In the genomic region with DNA sequence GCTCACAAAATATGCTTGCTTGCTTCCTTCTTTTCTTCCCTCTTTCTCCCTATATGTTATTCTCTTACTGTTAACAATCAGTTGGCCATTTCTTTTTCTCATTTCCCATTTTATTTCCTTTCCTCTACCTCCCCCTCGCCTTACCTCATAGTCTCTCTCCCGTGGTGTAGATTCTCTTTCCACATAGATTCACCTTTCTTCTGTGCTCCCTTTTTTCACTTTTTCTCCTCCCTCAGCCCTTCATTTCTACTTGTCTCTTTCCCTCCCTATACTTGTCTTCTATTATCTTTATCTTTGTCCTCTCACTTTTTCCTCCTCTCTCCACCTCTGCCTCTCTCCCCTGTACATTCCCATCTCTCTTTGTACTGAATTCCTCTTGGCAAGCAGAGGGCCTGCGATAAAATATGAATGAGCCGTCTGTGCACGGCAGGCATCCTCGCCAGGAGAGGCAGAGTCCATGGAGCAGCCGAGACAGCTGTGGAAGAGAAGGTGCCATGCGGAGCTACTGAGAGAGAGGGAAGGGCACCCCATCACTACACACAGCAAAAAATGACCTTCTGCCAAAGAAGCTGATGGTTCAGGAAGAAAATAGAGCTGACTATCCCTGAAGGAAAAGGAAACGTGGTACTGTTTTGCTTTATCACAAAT, we compare ENCODE assay signal across 30 cellular contexts. TPM values are rescaled to one million over a fixed set of nuclear protein-coding genes. Genes with fewer than 3 reads are reported as not detected.
DNase-seq lines count a peak whose midpoint lies in the region; ATAC-seq and TF ChIP-seq lines count a peak whose summit lies in the region.
"Had no signal": no experiment of that assay in that cellular context is flagged by ENCODE, and none has a peak within 500 bp of the region (broad histone marks: within the 10 kb centered on the region; RNA-seq: fewer than 3 reads in every experiment).

No MANE protein-coding gene starts in this region.

- H3K36me3 ChIP-seq in BLaER1: peaks cover 20% of the 10 kb centered on the region; the same call in 1 of the 2 replicates
- H3K36me3 ChIP-seq in GM23338 (ENCODE audit: insufficient read depth): no peaks in the 10 kb centered on the region
- no peaks in the 10 kb centered on the region for H3K36me3 ChIP-seq in SK-N-MC (ENCODE audit: insufficient read depth, low read length)
- H3K36me3 ChIP-seq: cardiac muscle cell, colonic mucosa, Peyer's patch, thyroid gland had no signal

- H3K4me1 ChIP-seq in BLaER1 (peaks cover 25% of the 10 kb centered on the region), GM23338 (ENCODE audit: insufficient read depth) (0 out of 2 replicates have a peak, but pooled peaks cover 3% of the 10 kb centered on the region)
- H3K4me1 ChIP-seq: colonic mucosa, Peyer's patch had no signal

- H3K9me2 ChIP-seq in GM23338 (ENCODE audit: insufficient read depth): no peaks in the 10 kb centered on the region

- H3K9me3 ChIP-seq in BLaER1 (no peaks in the 10 kb centered on the region), SK-N-MC (ENCODE audit: low read depth, low read length) (no peaks in the 10 kb centered on the region)
- H3K9me3 ChIP-seq: BLaER1 treated with 17β-estradiol and CSF1 and Interleukin-3, amounts not matched to agents 10 nM and 100 nM; colonic mucosa; Peyer's patch; stomach; thyroid gland had no signal

- intact Hi-C loops in left colon (cut with DNase I, micrococcal nuclease): no loop called here

- H3K27ac ChIP-seq in BLaER1: no peak overlapping the region
- H3K27ac ChIP-seq in GM23338 (ENCODE audit: low read depth): 0 out of 2 replicates have a peak overlapping the region, but pooled peaks have one; percentile 59
- H3K27ac ChIP-seq in SK-N-MC: peak overlapping the region; percentile 38; the same call in 1 of the 2 replicates
- H3K27ac ChIP-seq: cardiac muscle cell, colonic mucosa, epithelial cell of prostate, Peyer's patch, stomach had no signal

- H3K9me3 Mint-ChIP-seq in GM23338 (no peaks in the 10 kb centered on the region), T-cell (no peaks in the 10 kb centered on the region)
- H3K9me3 Mint-ChIP-seq in stimulated activated effector memory CD8-positive, alpha-beta T cell treated with anti-CD3 and anti-CD28 coated beads, Interleukin-12 subunit alpha, Interleukin-12 subunit beta, amount 100 ng/mL, for 72 hours: no peaks in the 10 kb centered on the region
- H3K9me3 Mint-ChIP-seq: activated naive CD8-positive, alpha-beta T cell treated with anti-CD3 and anti-CD28 coated beads, Interleukin-2, amount 50 U/mL, for 24 hours; activated T-cell treated with anti-CD3 and anti-CD28 coated beads, Interleukin-2, amount 50 U/mL, for 72 hours had no signal

- H3F3A ChIP-seq in GM23338 (replicated peaks; ENCODE audit: low read depth): 0 out of 2 replicates have a peak, but pooled peaks cover 3% of the 10 kb centered on the region

- H3K27me3 Mint-ChIP-seq in GM23338 (ENCODE audit: insufficient read depth, low read depth, poor library complexity) (no peaks in the 10 kb centered on the region), T-cell (no peaks in the 10 kb centered on the region)
- H3K27me3 Mint-ChIP-seq: activated naive CD8-positive, alpha-beta T cell treated with anti-CD3 and anti-CD28 coated beads, Interleukin-2, amount 50 U/mL, for 24 hours had no signal

- no peak overlapping the region for H2AFZ ChIP-seq in GM23338

- no peak for ATAC-seq in GM23338
- ATAC-seq in left colon: peak; percentile 51
- ATAC-seq in T-cell (replicated peaks in 1 of 4): no peak
- no peak for ATAC-seq in stimulated activated effector memory CD8-positive, alpha-beta T cell treated with anti-CD3 and anti-CD28 coated beads, Interleukin-12 subunit alpha, Interleukin-12 subunit beta, amount 100 ng/mL, for 72 hours
- ATAC-seq: activated CD4-positive, CD25-positive, alpha-beta regulatory T cell treated with anti-CD3 and anti-CD28 coated beads, Interleukin-2, amount 50 U/mL, for 24 hours; activated naive CD8-positive, alpha-beta T cell treated with anti-CD3 and anti-CD28 coated beads, Interleukin-2, amount 50 U/mL, for 24 hours; activated T-cell treated with anti-CD3 and anti-CD28 coated beads, Interleukin-2, amount 50 U/mL, for 72 hours had no signal

- CTCF ChIA-PET in T-cell (lab: Charles Lee): interaction anchor here (0.5 to 1.0 kb wide), 2 partner anchors 11 to 57 kb away, joined by 4 read pairs; no protein-coding TSS in a partner anchor

- H3K4me3 Mint-ChIP-seq in GM23338 (no peak overlapping the region), T-cell (no peak overlapping the region)
- H3K4me3 Mint-ChIP-seq in stimulated activated effector memory CD8-positive, alpha-beta T cell treated with anti-CD3 and anti-CD28 coated beads, Interleukin-12 subunit alpha, Interleukin-12 subunit beta, amount 100 ng/mL, for 72 hours: no peak overlapping the region
- H3K4me3 Mint-ChIP-seq: activated naive CD8-positive, alpha-beta T cell treated with anti-CD3 and anti-CD28 coated beads, Interleukin-2, amount 50 U/mL, for 24 hours; activated T-cell treated with anti-CD3 and anti-CD28 coated beads, Interleukin-2, amount 50 U/mL, for 72 hours had no signal

- H3K27ac Mint-ChIP-seq in GM23338 (no peak overlapping the region), T-cell (no peak overlapping the region)
- no peak overlapping the region for H3K27ac Mint-ChIP-seq in stimulated activated effector memory CD8-positive, alpha-beta T cell treated with anti-CD3 and anti-CD28 coated beads, Interleukin-12 subunit alpha, Interleukin-12 subunit beta, amount 100 ng/mL, for 72 hours
- H3K27ac Mint-ChIP-seq: activated naive CD8-positive, alpha-beta T cell treated with anti-CD3 and anti-CD28 coated beads, Interleukin-2, amount 50 U/mL, for 24 hours; activated T-cell treated with anti-CD3 and anti-CD28 coated beads, Interleukin-2, amount 50 U/mL, for 72 hours had no signal

- POLR2A ChIA-PET in T-cell (lab: Charles Lee): interaction anchor here in 1 of 2 donors (0.6 kb wide), 1 partner anchor 53 kb away, joined by 3 read pairs; no protein-coding TSS in a partner anchor

- H3K4me2 ChIP-seq in BLaER1 (no peak overlapping the region), GM23338 (no peak overlapping the region)

- no peak overlapping the region for H3K4me3 ChIP-seq in BLaER1
- no peak overlapping the region for H3K4me3 ChIP-seq in GM23338
- no peak overlapping the region for H3K4me3 ChIP-seq in SK-N-MC
- H3K4me3 ChIP-seq: BLaER1 treated with 17β-estradiol and CSF1 and Interleukin-3, amounts not matched to agents 10 nM and 100 nM; cardiac muscle cell; colonic mucosa; Peyer's patch; stomach; thyroid gland had no signal

- no peaks in the 10 kb centered on the region for H3K36me3 Mint-ChIP-seq in GM23338 (ENCODE audit: low read depth)
- peaks cover 13% of the 10 kb centered on the region for H3K36me3 Mint-ChIP-seq in T-cell
- H3K36me3 Mint-ChIP-seq in stimulated activated effector memory CD8-positive, alpha-beta T cell treated with anti-CD3 and anti-CD28 coated beads, Interleukin-12 subunit alpha, Interleukin-12 subunit beta, amount 100 ng/mL, for 72 hours: peaks cover 5% of the 10 kb centered on the region

- H3K4me1 Mint-ChIP-seq in GM23338 (peaks cover 7% of the 10 kb centered on the region), T-cell (no peaks in the 10 kb centered on the region)
- no peaks in the 10 kb centered on the region for H3K4me1 Mint-ChIP-seq in stimulated activated effector memory CD8-positive, alpha-beta T cell treated with anti-CD3 and anti-CD28 coated beads, Interleukin-12 subunit alpha, Interleukin-12 subunit beta, amount 100 ng/mL, for 72 hours

- no peaks in the 10 kb centered on the region for H4K20me1 ChIP-seq in BLaER1
- H4K20me1 ChIP-seq in GM23338 (replicated peaks; ENCODE audit: insufficient read depth): no peaks in the 10 kb centered on the region
- H4K20me1 ChIP-seq: BLaER1 treated with 17β-estradiol and CSF1 and Interleukin-3, amounts not matched to agents 10 nM and 100 nM had no signal

- TF ChIP-seq CTCF in GM23338 (conservative IDR thresholded peaks at IDR 0.05; ENCODE audit: low read depth in 2 of 2): no peak

- H3K79me2 ChIP-seq in GM23338 (replicated peaks; ENCODE audit: insufficient read depth): no peaks in the 10 kb centered on the region

- DNase-seq in GM23338 (ENCODE audit: low spot score): no peak
- DNase-seq in SK-N-MC (ENCODE audit: low read depth, low spot score): no peak
- no peak for DNase-seq in left colon
- DNase-seq in T-cell: no peak
- DNase-seq in GDM1 (lab: John Stamatoyannopoulos, UW): no peak
- DNase-seq in stimulated activated effector memory CD8-positive, alpha-beta T cell treated with anti-CD3 and anti-CD28 coated beads, Interleukin-12 subunit alpha, Interleukin-12 subunit beta, amount 100 ng/mL, for 72 hours (ENCODE audit: low spot score in 2 of 2): no peak
- DNase-seq: activated CD4-positive, alpha-beta T cell treated with anti-CD3 and anti-CD28 coated beads, Interleukin-2, amount 50 U/mL, for 48 hours; activated naive CD8-positive, alpha-beta T cell treated with anti-CD3 and anti-CD28 coated beads, Interleukin-2, amount 50 U/mL, for 24 hours; activated T-cell treated with anti-CD3 and anti-CD28 coated beads, Interleukin-2, amount 50 U/mL, for 72 hours; colonic mucosa; DMS53; effector CD8-positive, alpha-beta T cell; HCEC 1CT; NCI-H1048; NCI-H2029; NCI-H526 treated with DMSO at 0.1 percent for 48 hours; Peyer's patch; right cardiac atrium; stimulated activated CD4-positive, alpha-beta T cell treated with anti-CD3 and anti-CD28 coated beads, Interleukin-2, amount 100 ng/mL, for 48 hours; T-helper 1 cell; thyroid gland had no signal

- no peaks in the 10 kb centered on the region for H3K27me3 ChIP-seq in BLaER1
- H3K27me3 ChIP-seq in GM23338 (ENCODE audit: insufficient read depth): no peaks in the 10 kb centered on the region
- H3K27me3 ChIP-seq: BLaER1 treated with 17β-estradiol and CSF1 and Interleukin-3, amounts not matched to agents 10 nM and 100 nM; cardiac muscle cell; colonic mucosa; Peyer's patch; stomach; thyroid gland had no signal

- H3K9ac ChIP-seq in BLaER1 (0 out of 2 replicates have a peak overlapping the region, but pooled peaks have one; percentile 10), SK-N-MC (ENCODE audit: insufficient read length) (peak overlapping the region; percentile 32)

RNA-seq across cellular contexts. Expression of a gene that starts 12.1 kb away (rescaled TPM):
- total RNA-seq in GM23338 (2014; rRNA removed; shearing (Covaris generic)): 11.7 and 12.4 TPM in 2 replicates
- 3.5 and 4.1 TPM in 2 replicates for polyA plus RNA-seq in GM23338 (2016; fragmentation: Nextera tagmentation; extraction: Ambion mirVana)
- total RNA-seq in left colon (10 to 100 TPM; 11.9 to 13.2 TPM), T-cell (10 to 100 TPM; 10.8 to 13.7 (median 12.4) TPM)

RNA-seq across cellular contexts. Expression of a gene that starts 15.4 kb away (rescaled TPM):
- 45.8 and 55.9 TPM in 2 replicates for total RNA-seq in GM23338 (2014; rRNA removed; shearing (Covaris generic))
- 11.8 and 12.5 TPM in 2 replicates for polyA plus RNA-seq in GM23338 (2016; fragmentation: Nextera tagmentation; extraction: Ambion mirVana)
- 1 to 10 TPM; 1.4 to 4.1 TPM for total RNA-seq in left colon
- 1 to 10 TPM; 1.8 to 3.1 (median 2.4) TPM for total RNA-seq in T-cell

RNA-seq across cellular contexts. Expression of a gene that starts 36.9 kb away (rescaled TPM):
- 229 and 265 TPM in 2 replicates for total RNA-seq in GM23338 (2014; rRNA removed; shearing (Covaris generic))
- 341 and 367 TPM in 2 replicates for polyA plus RNA-seq in GM23338 (2016; fragmentation: Nextera tagmentation; extraction: Ambion mirVana)
- total RNA-seq in left colon: 10 to 100 TPM; 77.9 to 80.6 TPM
- 10 to 100 TPM; 20.6 to 43.9 (median 38.0) TPM for total RNA-seq in T-cell

RNA-seq across cellular contexts. Expression of a gene that starts 40.9 kb away (rescaled TPM):
- total RNA-seq in GM23338 (2014; rRNA removed; shearing (Covaris generic)): 60.4 and 85.3 TPM in 2 replicates
- 20.8 and 24.6 TPM in 2 replicates for polyA plus RNA-seq in GM23338 (2016; fragmentation: Nextera tagmentation; extraction: Ambion mirVana)
- total RNA-seq in left colon: 10 to 100 TPM; 33.5 to 33.6 TPM
- total RNA-seq in T-cell: 10 to 100 TPM; 19.2 to 37.1 (median 23.8) TPM

RNA-seq across cellular contexts. Expression of a gene that starts 44.2 kb away (rescaled TPM):
- 0.07 and 0.19 TPM in 2 replicates for total RNA-seq in GM23338 (2014; rRNA removed; shearing (Covaris generic))
- polyA plus RNA-seq in GM23338 (2016; fragmentation: Nextera tagmentation; extraction: Ambion mirVana): not detected in 2 replicates
- total RNA-seq in left colon: not detected
- under 1 TPM in 4 of 5 donors, not detected in 1; 0.26 to 0.95 (median 0.54) TPM for total RNA-seq in T-cell
- total RNA-seq: activated T-cell treated with anti-CD3 and anti-CD28 coated beads, Interleukin-2, amount 50 U/mL, for 72 hours; astrocyte; colonic mucosa; LHCN-M2; liver; Peyer's patch; right cardiac atrium; stomach; thyroid gland had no signal
- polyA plus RNA-seq: cardiac muscle cell, liver, right cardiac atrium, stomach had no signal
